Comparison of ENCODE assay signal across 8 cellular contexts in genomic region chr7:518630-519428, GRCh38. TPM values are rescaled to one million over a fixed set of nuclear protein-coding genes. Genes with fewer than 3 reads are reported as not detected.
A peak's percentile ranks its signal among the peaks of the same experiment; 100 is the strongest.
DNase-seq lines count a peak whose midpoint lies in the region; ATAC-seq and TF ChIP-seq lines count a peak whose summit lies in the region.

No MANE protein-coding gene starts in this region.

- POLR2A ChIA-PET in CD8-positive, alpha-beta T cell (lab: Charles Lee): no interaction called here

- H3K36me3 ChIP-seq in CD8-positive, alpha-beta T cell (ENCODE audit: insufficient read depth, low read length): no peaks in the 10 kb centered on the region
- no peaks in the 10 kb centered on the region for H3K36me3 ChIP-seq in mammary epithelial cell (ENCODE audit: insufficient read depth, low read length)

- peak overlapping the region; percentile 75 for H3K4me2 ChIP-seq in mammary epithelial cell (ENCODE audit: insufficient read depth, low read depth, low read length)

- no peaks in the 10 kb centered on the region for H3K9me3 Mint-ChIP-seq in CD8-positive, alpha-beta T cell

- no peaks in the 10 kb centered on the region for H3K9me3 ChIP-seq in CD8-positive, alpha-beta T cell (ENCODE audit: low read length)
- H3K9me3 ChIP-seq in mammary epithelial cell (replicated peaks; ENCODE audit: insufficient read depth, low read length) (no peaks in the 10 kb centered on the region), iPS-18c (ENCODE audit: control insufficient read depth, insufficient read depth, low read length) (no peaks in the 10 kb centered on the region)

- peak overlapping the region; percentile 30 for H3K4me3 ChIP-seq in CD8-positive, alpha-beta T cell (ENCODE audit: low read depth, low read length)
- H3K4me3 ChIP-seq in HFF-Myc (replicated peaks; ENCODE audit: low read depth, low read length): peak overlapping the region; percentile 38
- peak overlapping the region; percentile 66 to 92 (median 88) for H3K4me3 ChIP-seq in mammary epithelial cell (replicated peaks in 1 of 3; ENCODE audit: insufficient read depth in 1 of 3, low read depth in 2 of 3, low read length in 3 of 3)
- peak overlapping the region; percentile 77 for H3K4me3 ChIP-seq in iPS-18c (ENCODE audit: insufficient read depth, low read depth, low read length)
- peak overlapping the region; percentile 56 for H3K4me3 ChIP-seq in retinal pigment epithelial cell (ENCODE audit: low read length)

- no peak overlapping the region for H2AFZ ChIP-seq in mammary epithelial cell (ENCODE audit: low read depth, low read length)

- peaks cover 55% of the 10 kb centered on the region for H3K79me2 ChIP-seq in mammary epithelial cell (ENCODE audit: insufficient read depth, low read length)

- no peak overlapping the region for H3K27ac ChIP-seq in CD8-positive, alpha-beta T cell (ENCODE audit: low read depth, low read length)
- H3K27ac ChIP-seq in mammary epithelial cell (ENCODE audit: insufficient read depth, low read depth, low read length): peak overlapping the region; percentile 46

- TF ChIP-seq CTCF in CD8-positive, alpha-beta T cell (IDR thresholded peaks at IDR 0.05): no peak
- no peak for TF ChIP-seq CTCF in HFF-Myc (IDR thresholded peaks at IDR 0.05; ENCODE audit: low read depth, low read length, missing control alignments)
- no peak for TF ChIP-seq CTCF in mammary epithelial cell (conservative IDR thresholded peaks at IDR 0.05 in 1 of 2, IDR thresholded peaks at IDR 0.05 in 1 of 2; ENCODE audit: extremely low read depth in 1 of 2, insufficient read depth in 1 of 2, low read depth in 1 of 2, low read length in 2 of 2)
- no peak for TF ChIP-seq CTCF in retinal pigment epithelial cell (conservative IDR thresholded peaks at IDR 0.05; ENCODE audit: low read depth, low read length)

- TSS peak; percentile 49 for BruUV-seq in mammary epithelial cell (replicated peaks; lab: Mats Ljungman, UMichigan)

- WGBS in mammary epithelial cell (ENCODE audit: low coverage, missing lambda C conversion rate): under 1% methylated on average over 39 of the region's 84 CpGs

- peak; percentile 16 for ATAC-seq in CD8-positive, alpha-beta T cell
- ATAC-seq in HG03139 (IDR thresholded peaks at IDR 0.05; ENCODE audit: unreplicated experiment): no peak
- ATAC-seq in GM21825 (IDR thresholded peaks at IDR 0.05; ENCODE audit: unreplicated experiment): no peak

- H3K27ac Mint-ChIP-seq in CD8-positive, alpha-beta T cell: peak overlapping the region; percentile 75

- dilution Hi-C loops in mammary epithelial cell (cut with HindIII; ENCODE audit: low sequenced_read_pairs): no loop called here

- H3K4me1 ChIP-seq in CD8-positive, alpha-beta T cell (ENCODE audit: insufficient read depth, low read length): peaks cover 24% of the 10 kb centered on the region
- H3K4me1 ChIP-seq in mammary epithelial cell (ENCODE audit: insufficient read depth, low read length): peaks cover 50% of the 10 kb centered on the region

- H3K9ac ChIP-seq in mammary epithelial cell (ENCODE audit: insufficient read depth, low read length): peak overlapping the region; percentile 59

- H3K27me3 Mint-ChIP-seq in CD8-positive, alpha-beta T cell (ENCODE audit: low read depth): peaks cover 31% of the 10 kb centered on the region

- H3K36me3 Mint-ChIP-seq in CD8-positive, alpha-beta T cell: no peaks in the 10 kb centered on the region

- DNase-seq in CD8-positive, alpha-beta T cell: peak in 3 of 7 experiments; percentile 6 to 26 (median 21)
- DNase-seq in HFF-Myc (ENCODE audit: extremely low read depth, low read depth) (no peak), SK-MEL-5 (ENCODE audit: low read depth, low spot score) (peak; percentile 62), mammary epithelial cell (peak; percentile 82), retinal pigment epithelial cell (ENCODE audit: low read depth) (no peak)

- in situ Hi-C loops in SK-MEL-5 (cut with HindIII; ENCODE audit: low pct_unique_long_range_greater_than_20kb, low sequenced_read_pairs) (no loop called here), mammary epithelial cell (cut with MboI; ENCODE audit: low sequenced_read_pairs in 2 of 2) (loop anchor here in 1 of 2 donors (10.0 kb wide), 2 partner anchors 184 to 256 kb away; no protein-coding TSS in a partner anchor)

- intact Hi-C loops in CD8-positive, alpha-beta T cell (cut with DNase I, micrococcal nuclease): loop anchor here in 1 of 2 experiments (5.0 kb wide), 2 partner anchors 208 to 253 kb away; partner anchors contain the start of genes DNAAF5 and PRKAR1B
- intact Hi-C loops in mammary epithelial cell (cut with micrococcal nuclease): loop anchor here (1.0 to 5.0 kb wide), 5 partner anchors 20 to 208 kb away; partner anchors contain the start of genes DNAAF5 and PRKAR1B

- peaks cover 34% of the 10 kb centered on the region for H3K27me3 ChIP-seq in CD8-positive, alpha-beta T cell (ENCODE audit: insufficient read depth, low read length)
- H3K27me3 ChIP-seq in mammary epithelial cell (ENCODE audit: insufficient read depth, low read length): no peaks in the 10 kb centered on the region

- H3K4me1 Mint-ChIP-seq in CD8-positive, alpha-beta T cell (ENCODE audit: low read depth): peaks cover 22% of the 10 kb centered on the region

- no peaks in the 10 kb centered on the region for H4K20me1 ChIP-seq in mammary epithelial cell (ENCODE audit: insufficient read depth, low read length)

- peak overlapping the region; percentile 79 for H3K4me3 Mint-ChIP-seq in CD8-positive, alpha-beta T cell

- CTCF ChIA-PET in CD8-positive, alpha-beta T cell (lab: Charles Lee): interaction anchor here (1.3 kb wide), 1 partner anchor 65 kb away, joined by 3 read pairs; no protein-coding TSS in a partner anchor
- CTCF ChIA-PET in mammary epithelial cell (lab: Charles Lee; ENCODE audit: low non-redundant PET): interaction anchor here (0.5 to 0.6 kb wide), 2 partner anchors 21 to 186 kb away, joined by 3 to 4 read pairs; no protein-coding TSS in a partner anchor

RNA-seq across cellular contexts. Expression of gene PDGFA, which starts 0.8 kb away (rescaled TPM):
- 1 to 10 TPM; 2.1 to 2.3 TPM for total RNA-seq in CD8-positive, alpha-beta T cell
- total RNA-seq in SK-MEL-5 (2014; rRNA removed; shearing (Covaris generic)): 2.4 and 2.9 TPM in 2 replicates
- polyA plus RNA-seq in SK-MEL-5 (2015; cell fraction: cytosol; rRNA removed): 2.6 and 3.9 TPM in 2 replicates
- polyA plus RNA-seq in SK-MEL-5 (2015; cell fraction: nucleus; rRNA removed): 2.5 and 3.9 TPM in 2 replicates
- total RNA-seq in mammary epithelial cell: 100 to 1,000 TPM in 1 of 2 donors, 10 to 100 TPM in 1; 60.5 to 167 TPM
- polyA plus RNA-seq in mammary epithelial cell: 29.2 TPM
- 93.4 TPM for polyA minus RNA-seq in mammary epithelial cell

Comparison
In these comparisons a context has a peak if more than half of its experiments do, and no peak if none do; other contexts are left out.
1. DNase-seq: peak in SK-MEL-5 (single experiment) and mammary epithelial cell (single experiment); none in HFF-Myc (single experiment) and retinal pigment epithelial cell (single experiment).
2. H3K4me3 ChIP-seq: peak in every context shown above with its lines; median percentile 88 in mammary epithelial cell; 77 in iPS-18c; 56 in retinal pigment epithelial cell; 38 in HFF-Myc; 30 in CD8-positive, alpha-beta T cell.
3. RNA of gene PDGFA, which starts 0.8 kb away (total RNA-seq): 60.5 to 167 TPM in mammary epithelial cell; 2.4 to 2.9 TPM in SK-MEL-5 and 2.1 to 2.3 TPM in CD8-positive, alpha-beta T cell; every median in the first group is over 10 times any median in the second.